In the genomic region with DNA sequence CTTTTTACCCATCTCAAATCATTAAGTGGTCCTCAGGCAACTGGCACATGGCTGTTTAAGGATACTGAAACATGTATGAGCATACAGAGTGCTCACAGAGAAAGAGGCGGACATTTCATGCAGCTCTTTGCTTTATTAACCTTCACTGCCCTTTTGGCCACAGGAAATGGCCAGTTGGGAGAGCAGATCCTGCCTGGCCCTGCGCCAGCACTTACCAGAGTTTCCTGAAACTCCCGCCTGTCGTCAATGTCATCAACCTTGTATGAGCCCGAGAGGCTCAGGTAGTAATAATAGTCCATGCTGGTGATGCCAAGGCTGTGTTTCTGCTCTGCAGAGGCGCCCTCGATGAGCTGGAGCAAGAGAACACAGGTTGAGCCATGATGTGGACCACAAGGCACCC, we compare ENCODE assay signal across 27 cellular contexts. TPM values are rescaled to one million over a fixed set of nuclear protein-coding genes. Genes with fewer than 3 reads are reported as not detected.
DNase-seq lines count a peak whose midpoint lies in the region; ATAC-seq and TF ChIP-seq lines count a peak whose summit lies in the region.
"Had no signal": no experiment of that assay in that cellular context is flagged by ENCODE, and none has a peak within 500 bp of the region (broad histone marks: within the 10 kb centered on the region; RNA-seq: fewer than 3 reads in every experiment).

No MANE protein-coding gene starts in this region.

- no peak for TF ChIP-seq POLR2A in stomach (IDR thresholded peaks at IDR 0.05)

- no peak overlapping the region for H3K27ac ChIP-seq in stomach
- H3K27ac ChIP-seq: ovary had no signal

- 74 to 86% (median 81%) methylated on average over 7 of the region's 7 CpGs for WGBS in stomach, 5 donors

- no peak for TF ChIP-seq EP300 in stomach (IDR thresholded peaks at IDR 0.05)

- POLR2A ChIA-PET in activated CD4-positive, alpha-beta T cell treated with anti-CD3 and anti-CD28 coated beads, Interleukin-2, amount 10 ng/mL, durations not matched to agents 7 days and 5 days (lab: Charles Lee): no interaction called here

- H3K4me1 ChIP-seq in stomach: peaks cover 0 to 10% (median 0%) of the 10 kb centered on the region in 4 donors

- TF ChIP-seq CTCF in choroid plexus epithelial cell (conservative IDR thresholded peaks at IDR 0.05; ENCODE audit: low read depth, low read length) (no peak), stomach (IDR thresholded peaks at IDR 0.05) (no peak)

- H3K9me3 ChIP-seq in stomach: no peaks in the 10 kb centered on the region
- H3K9me3 ChIP-seq: ovary, testis had no signal

- H3K4me1 Mint-ChIP-seq in activated CD4-positive, alpha-beta T cell treated with anti-CD3 and anti-CD28 coated beads, Interleukin-2, amount 10 ng/mL, durations not matched to agents 7 days and 5 days: peaks cover 6% of the 10 kb centered on the region
- H3K4me1 Mint-ChIP-seq: activated naive CD8-positive, alpha-beta T cell treated with anti-CD3 and anti-CD28 coated beads, Interleukin-2, amount 50 U/mL, for 24 hours; CD14-positive monocyte had no signal

- H3K27me3 Mint-ChIP-seq in activated CD4-positive, alpha-beta T cell treated with anti-CD3 and anti-CD28 coated beads, Interleukin-2, amount 10 ng/mL, durations not matched to agents 7 days and 5 days: peaks cover 10% of the 10 kb centered on the region
- H3K27me3 Mint-ChIP-seq: activated naive CD8-positive, alpha-beta T cell treated with anti-CD3 and anti-CD28 coated beads, Interleukin-2, amount 50 U/mL, for 24 hours; brain; stimulated activated naive B cell treated with anti-CD40 and anti-IgM and Interleukin-4, amounts not matched to agents 10 μg/mL and 1 μg/mL and 100 μg/mL, for 72 hours had no signal

- H3K27ac Mint-ChIP-seq in activated CD4-positive, alpha-beta T cell treated with anti-CD3 and anti-CD28 coated beads, Interleukin-2, amount 10 ng/mL, durations not matched to agents 7 days and 5 days: no peak overlapping the region
- H3K27ac Mint-ChIP-seq: activated CD8-positive, alpha-beta T cell treated with anti-CD3 and anti-CD28 coated beads, Interleukin-2, amount 10 ng/mL, durations not matched to agents 7 days and 5 days; activated naive CD8-positive, alpha-beta T cell treated with anti-CD3 and anti-CD28 coated beads, Interleukin-2, amount 50 U/mL, for 24 hours; CD14-positive monocyte; natural killer cell treated with Interleukin-12 subunit alpha and Interleukin-12 subunit beta and Interleukin-15 and Interleukin-18, amount 100 ng/mL, for 72 hours had no signal

- CTCF ChIA-PET in activated CD4-positive, alpha-beta T cell treated with anti-CD3 and anti-CD28 coated beads, Interleukin-2, amount 10 ng/mL, durations not matched to agents 7 days and 5 days (lab: Charles Lee): interaction anchor here (0.9 to 1.6 kb wide), 2 partner anchors 10 to 23 kb away, joined by 3 to 5 read pairs; no protein-coding TSS in a partner anchor

- H3K9me3 Mint-ChIP-seq in activated CD4-positive, alpha-beta T cell treated with anti-CD3 and anti-CD28 coated beads, Interleukin-2, amount 10 ng/mL, durations not matched to agents 7 days and 5 days: no peaks in the 10 kb centered on the region
- H3K9me3 Mint-ChIP-seq: activated naive CD8-positive, alpha-beta T cell treated with anti-CD3 and anti-CD28 coated beads, Interleukin-2, amount 50 U/mL, for 24 hours; brain; CD14-positive monocyte; natural killer cell treated with Interleukin-12 subunit alpha and Interleukin-12 subunit beta and Interleukin-15 and Interleukin-18, amount 100 ng/mL, for 72 hours; stimulated activated naive B cell treated with anti-CD40 and anti-IgM and Interleukin-4, amounts not matched to agents 10 μg/mL and 1 μg/mL and 100 μg/mL, for 72 hours had no signal

- H3K4me3 ChIP-seq in choroid plexus epithelial cell (ENCODE audit: low read depth, low read length) (no peak overlapping the region), stomach (no peak overlapping the region)
- H3K4me3 ChIP-seq: ovary, testis had no signal

- intact Hi-C loops in stomach (cut with DNase I; ENCODE audit: low total_unique reads): no loop called here

- no peak overlapping the region for H3K4me3 Mint-ChIP-seq in activated CD4-positive, alpha-beta T cell treated with anti-CD3 and anti-CD28 coated beads, Interleukin-2, amount 10 ng/mL, durations not matched to agents 7 days and 5 days
- H3K4me3 Mint-ChIP-seq: activated CD8-positive, alpha-beta T cell treated with anti-CD3 and anti-CD28 coated beads, Interleukin-2, amount 10 ng/mL, durations not matched to agents 7 days and 5 days; activated naive CD8-positive, alpha-beta T cell treated with anti-CD3 and anti-CD28 coated beads, Interleukin-2, amount 50 U/mL, for 24 hours; brain; CD14-positive monocyte; natural killer cell treated with Interleukin-12 subunit alpha and Interleukin-12 subunit beta and Interleukin-15 and Interleukin-18, amount 100 ng/mL, for 72 hours; stimulated activated naive B cell treated with anti-CD40 and anti-IgM and Interleukin-4, amounts not matched to agents 10 μg/mL and 1 μg/mL and 100 μg/mL, for 72 hours had no signal

- H3K36me3 ChIP-seq in stomach: peaks cover 0 to 75% (median 62%) of the 10 kb centered on the region in 4 donors
- H3K36me3 ChIP-seq: ovary had no signal

- H3K27me3 ChIP-seq in stomach: no peaks in the 10 kb centered on the region
- H3K27me3 ChIP-seq: ovary, testis had no signal

- DNase-seq in choroid plexus epithelial cell (ENCODE audit: low read depth): peak; percentile 58
- DNase-seq in iris pigment epithelial cell (ENCODE audit: low read depth): peak; percentile 16
- peak; percentile 32 for DNase-seq in stomach
- no peak for DNase-seq in activated CD4-positive, alpha-beta T cell treated with anti-CD3 and anti-CD28 coated beads, Interleukin-2, amount 10 ng/mL, durations not matched to agents 7 days and 5 days
- no peak for DNase-seq in NCI-H1694 treated with DMSO at 0.1 percent for 48 hours (lab: John Stamatoyannopoulos, UW)
- DNase-seq: activated CD8-positive, alpha-beta T cell treated with anti-CD3 and anti-CD28 coated beads, Interleukin-2, amount 10 ng/mL, durations not matched to agents 7 days and 5 days; activated gamma-delta T cell treated with Interleukin-2 at 50 U/mL for 16 hours; activated naive CD8-positive, alpha-beta T cell treated with anti-CD3 and anti-CD28 coated beads, Interleukin-2, amount 50 U/mL, for 24 hours; activated T-cell treated with anti-CD3 and anti-CD28 coated beads, Interleukin-2, amount 50 U/mL, for 1 hour; HCEC 1CT; NCI-H1092 treated with DMSO at 0.1 percent for 48 hours; NCI-H2081; NCI-H226; OCI-M1; SHP77; stimulated activated CD4-positive, alpha-beta T cell treated with anti-CD3 and anti-CD28 coated beads, Interleukin-12 subunit alpha, Interleukin-12 subunit beta, amount 100 ng/mL, for 4 hours; stimulated activated CD4-positive, alpha-beta T cell treated with anti-CD3 and anti-CD28 coated beads, Interleukin-4, amount 100 ng/mL, for 24 hours; stimulated activated naive B cell treated with anti-CD40 and anti-IgM and Interleukin-4, amounts not matched to agents 10 μg/mL and 1 μg/mL and 100 μg/mL, for 72 hours; testis had no signal

- no peaks in the 10 kb centered on the region for H3K36me3 Mint-ChIP-seq in activated CD4-positive, alpha-beta T cell treated with anti-CD3 and anti-CD28 coated beads, Interleukin-2, amount 10 ng/mL, durations not matched to agents 7 days and 5 days (ENCODE audit: low read depth)
- H3K36me3 Mint-ChIP-seq: natural killer cell treated with Interleukin-12 subunit alpha and Interleukin-12 subunit beta and Interleukin-15 and Interleukin-18, amount 100 ng/mL, for 72 hours had no signal

- ATAC-seq in GM21737 (IDR thresholded peaks at IDR 0.05; ENCODE audit: unreplicated experiment): no peak
- ATAC-seq: activated CD4-positive, CD25-positive, alpha-beta regulatory T cell treated with anti-CD3 and anti-CD28 coated beads, Interleukin-2, amount 50 U/mL, for 24 hours; activated CD8-positive, alpha-beta T cell treated with anti-CD3 and anti-CD28 coated beads, Interleukin-2, amount 10 ng/mL, durations not matched to agents 7 days and 5 days; activated naive CD8-positive, alpha-beta T cell treated with anti-CD3 and anti-CD28 coated beads, Interleukin-2, amount 50 U/mL, for 24 hours; natural killer cell treated with Interleukin-12 subunit alpha and Interleukin-12 subunit beta and Interleukin-15 and Interleukin-18, amount 100 ng/mL, for 72 hours; stimulated activated naive B cell treated with anti-CD40 and anti-IgM and Interleukin-4, amounts not matched to agents 10 μg/mL and 1 μg/mL and 100 μg/mL, for 72 hours had no signal

TF ChIP-seq in PFSK-1, 5 proteins besides CTCF, POLR2A, EP300 and RAD21 (continues in another document):
- TF ChIP-seq FOXP2 (optimal IDR thresholded peaks at IDR 0.05; ENCODE audit: borderline replicate concordance, extremely low read depth, extremely low read length, insufficient read depth) (no peak), POLR2AphosphoS5 (IDR thresholded peaks at IDR 0.05; ENCODE audit: low read depth, low read length) (no peak), REST (IDR thresholded peaks at IDR 0.05; ENCODE audit: insufficient read depth in 1 of 2, low read depth in 2 of 2, low read length in 2 of 2) (no peak), TAF1 (IDR thresholded peaks at IDR 0.05; ENCODE audit: borderline replicate concordance, insufficient read depth, low read length) (no peak)

RNA-seq across cellular contexts. Expression of gene LDHAL6B, which starts 17.8 kb away (rescaled TPM):
- polyA plus RNA-seq in PFSK-1 (2012; ENCODE audit: insufficient read length, low read depth): not detected
- not detected for total RNA-seq in stomach
- polyA plus RNA-seq in stomach: not detected
- total RNA-seq in activated CD4-positive, alpha-beta T cell treated with anti-CD3 and anti-CD28 coated beads, Interleukin-2, amount 10 ng/mL, durations not matched to agents 7 days and 5 days: not detected
- total RNA-seq: activated CD8-positive, alpha-beta T cell treated with anti-CD3 and anti-CD28 coated beads, Interleukin-2, amount 10 ng/mL, durations not matched to agents 7 days and 5 days; fibroblast of lung; natural killer cell treated with Interleukin-12 subunit alpha and Interleukin-12 subunit beta and Interleukin-15 and Interleukin-18, amount 100 ng/mL, for 72 hours; ovary had no signal
- polyA plus RNA-seq: CD14-positive monocyte, fibroblast of lung, ovary had no signal

Comparison
In these comparisons a context has a peak if more than half of its experiments do, and no peak if none do; other contexts are left out.
1. DNase-seq: peak in choroid plexus epithelial cell (single experiment), iris pigment epithelial cell (single experiment) and stomach (single experiment); none in activated CD4-positive, alpha-beta T cell treated with anti-CD3 and anti-CD28 coated beads, Interleukin-2, amount 10 ng/mL, durations not matched to agents 7 days and 5 days (single experiment) and NCI-H1694 treated with DMSO at 0.1 percent for 48 hours (single experiment).